4 cellular contexts compared by ENCODE assay signal in genomic region chr12:44347145-44347544, GRCh38.
"Had no signal": no experiment of that assay in that cellular context is flagged by ENCODE, and none has a peak within 500 bp of the region (broad histone marks: within the 10 kb centered on the region; RNA-seq: fewer than 3 reads in every experiment).

No MANE protein-coding gene starts in this region.

- H3K4me3 ChIP-seq: GM23338 had no signal

- DNase-seq: H9, HCEC 1CT, IMR-90 had no signal
